Comparison of ENCODE assay signal across 8 cellular contexts in genomic region chr12:54324617-54325441, GRCh38. TPM values are rescaled to one million over a fixed set of nuclear protein-coding genes. Genes with fewer than 3 reads are reported as not detected.
DNase-seq lines count a peak whose midpoint lies in the region; ATAC-seq and TF ChIP-seq lines count a peak whose summit lies in the region.

COPZ1 (plus strand) TSS chr12:54325131; CDS start chr12:54325164, 33 bp downstream.

- peaks cover 17% of the 10 kb centered on the region for H3K36me3 Mint-ChIP-seq in CD8-positive, alpha-beta T cell
- peaks cover 2% of the 10 kb centered on the region for H3K36me3 Mint-ChIP-seq in activated CD4-positive, alpha-beta memory T cell treated with anti-CD3 and anti-CD28 coated beads for 36 hours

- DNase-seq in CD8-positive, alpha-beta T cell: peak; percentile 87 to 97 (median 90)
- DNase-seq in HK-2 (ENCODE audit: unreplicated experiment) (peak; percentile 96), NCI-H82 treated with DMSO at 0.1 percent for 48 hours (lab: John Stamatoyannopoulos, UW; ENCODE audit: unreplicated experiment) (peak; percentile 99), right lobe of liver (peak; percentile 91 to 96 (median 94))
- peak; percentile 97 for DNase-seq in activated CD4-positive, alpha-beta memory T cell treated with anti-CD3 and anti-CD28 coated beads for 36 hours
- DNase-seq in stimulated activated CD4-positive, alpha-beta T cell treated with anti-CD3 and anti-CD28 coated beads, Interleukin-4, amount 100 ng/mL, for 4 hours: peak; percentile 80 to 95

- TF ChIP-seq POLR2A in right lobe of liver (IDR thresholded peaks at IDR 0.05): peak; percentile 63

- peak; percentile 95 for ATAC-seq in CD8-positive, alpha-beta T cell
- ATAC-seq in GM19452 (IDR thresholded peaks at IDR 0.05; ENCODE audit: unreplicated experiment): peak; percentile 99
- peak; percentile 95 to 99 (median 97) for ATAC-seq in right lobe of liver

- no peaks in the 10 kb centered on the region for H3K27me3 Mint-ChIP-seq in CD8-positive, alpha-beta T cell (ENCODE audit: low read depth)
- H3K27me3 Mint-ChIP-seq in activated CD4-positive, alpha-beta memory T cell treated with anti-CD3 and anti-CD28 coated beads for 36 hours: no peaks in the 10 kb centered on the region

- H3K9me3 Mint-ChIP-seq in CD8-positive, alpha-beta T cell: no peaks in the 10 kb centered on the region
- H3K9me3 Mint-ChIP-seq in activated CD4-positive, alpha-beta memory T cell treated with anti-CD3 and anti-CD28 coated beads for 36 hours: no peaks in the 10 kb centered on the region

- H3K36me3 ChIP-seq in CD8-positive, alpha-beta T cell (ENCODE audit: insufficient read depth, low read length): no peaks in the 10 kb centered on the region
- H3K36me3 ChIP-seq in duodenal mucosa (ENCODE audit: control insufficient read depth in 1 of 2, insufficient read depth in 2 of 2, low read length in 2 of 2): peaks cover 0 to 4% of the 10 kb centered on the region in 2 donors
- no peaks in the 10 kb centered on the region for H3K36me3 ChIP-seq in right lobe of liver

- H3K27ac ChIP-seq in CD8-positive, alpha-beta T cell (ENCODE audit: low read depth, low read length): peak within 1 kb of the TSS; percentile 79
- H3K27ac ChIP-seq in duodenal mucosa (ENCODE audit: low read depth, low read length): peak within 1 kb of the TSS; percentile 65
- H3K27ac ChIP-seq in right lobe of liver: peak within 1 kb of the TSS; percentile 73 to 81 (median 76)

- POLR2A ChIA-PET in CD8-positive, alpha-beta T cell (lab: Charles Lee): interaction anchor here (0.7 to 2.8 kb wide), 15 partner anchors 8 to 173 kb away, joined by 3 to 28 read pairs (median 3); partner anchors contain the start of genes CBX5, HNRNPA1 and NCKAP1L
- POLR2A ChIA-PET in activated CD4-positive, alpha-beta memory T cell treated with anti-CD3 and anti-CD28 coated beads for 36 hours (lab: Charles Lee): interaction anchor here (0.7 to 1.3 kb wide), 8 partner anchors 10 to 73 kb away, joined by 3 to 11 read pairs (median 4); no protein-coding TSS in a partner anchor

- H3K4me1 Mint-ChIP-seq in CD8-positive, alpha-beta T cell (ENCODE audit: low read depth): peaks cover 36% of the 10 kb centered on the region
- H3K4me1 Mint-ChIP-seq in activated CD4-positive, alpha-beta memory T cell treated with anti-CD3 and anti-CD28 coated beads for 36 hours (ENCODE audit: low read depth): peaks cover 33% of the 10 kb centered on the region

- peak; percentile 82 for TF ChIP-seq CTCF in CD8-positive, alpha-beta T cell (IDR thresholded peaks at IDR 0.05)
- peak; percentile 68 to 82 (median 78) for TF ChIP-seq CTCF in right lobe of liver (IDR thresholded peaks at IDR 0.05)

- no peaks in the 10 kb centered on the region for H3K9me3 ChIP-seq in CD8-positive, alpha-beta T cell (ENCODE audit: low read length)
- H3K9me3 ChIP-seq in duodenal mucosa (ENCODE audit: control insufficient read depth in 1 of 2, low read length in 2 of 2): no peaks in the 10 kb centered on the region
- no peaks in the 10 kb centered on the region for H3K9me3 ChIP-seq in right lobe of liver

- H3K27ac Mint-ChIP-seq in CD8-positive, alpha-beta T cell: peak within 1 kb of the TSS; percentile 98
- H3K27ac Mint-ChIP-seq in activated CD4-positive, alpha-beta memory T cell treated with anti-CD3 and anti-CD28 coated beads for 36 hours: peak within 1 kb of the TSS; percentile 84

- peak within 1 kb of the TSS; percentile 81 for H3K4me3 ChIP-seq in CD8-positive, alpha-beta T cell (ENCODE audit: low read depth, low read length)
- H3K4me3 ChIP-seq in duodenal mucosa (ENCODE audit: low read depth in 1 of 2, low read length in 2 of 2): peak within 1 kb of the TSS; percentile 83 to 100
- H3K4me3 ChIP-seq in right lobe of liver: peak within 1 kb of the TSS; percentile 47 to 93 (median 69)

- WGBS in right lobe of liver (ENCODE audit: insufficient coverage, low coverage, low lambda C conversion rate, missing lambda C conversion rate): under 1% methylated on average over 31 of the region's 34 CpGs

- CTCF ChIA-PET in CD8-positive, alpha-beta T cell (lab: Charles Lee): interaction anchor here (0.6 to 4.0 kb wide), 20 partner anchors 10 to 172 kb away, joined by 3 to 42 read pairs (median 4); partner anchors contain the start of gene NCKAP1L
- CTCF ChIA-PET in activated CD4-positive, alpha-beta memory T cell treated with anti-CD3 and anti-CD28 coated beads for 36 hours (lab: Charles Lee): interaction anchor here (0.7 to 5.6 kb wide), 40 partner anchors 11 to 169 kb away, joined by 3 to 84 read pairs (median 5); partner anchors contain the start of genes CBX5, HNRNPA1 and NFE2

- H3K27me3 ChIP-seq in CD8-positive, alpha-beta T cell (ENCODE audit: insufficient read depth, low read length): no peaks in the 10 kb centered on the region
- no peaks in the 10 kb centered on the region for H3K27me3 ChIP-seq in duodenal mucosa (ENCODE audit: control insufficient read depth in 1 of 2, insufficient read depth in 2 of 2, low read length in 2 of 2)
- H3K27me3 ChIP-seq in right lobe of liver: no peaks in the 10 kb centered on the region

- intact Hi-C loops in CD8-positive, alpha-beta T cell (cut with DNase I, micrococcal nuclease): loop anchor here (1.0 to 2.0 kb wide), 6 partner anchors 34 to 105 kb away; partner anchors contain the start of genes CBX5 (in 2 of the 2) and HNRNPA1 (in 2 of the 2)
- intact Hi-C loops in activated CD4-positive, alpha-beta memory T cell treated with anti-CD3 and anti-CD28 coated beads for 36 hours (cut with micrococcal nuclease): loop anchor here (1.0 to 2.0 kb wide), 5 partner anchors 31 to 105 kb away; partner anchors contain the start of genes CBX5 and HNRNPA1
- intact Hi-C loops in right lobe of liver (cut with DNase I): no loop called here

- peak within 1 kb of the TSS; percentile 97 for H3K4me3 Mint-ChIP-seq in CD8-positive, alpha-beta T cell
- H3K4me3 Mint-ChIP-seq in activated CD4-positive, alpha-beta memory T cell treated with anti-CD3 and anti-CD28 coated beads for 36 hours: peak within 1 kb of the TSS; percentile 95

- H3K4me1 ChIP-seq in CD8-positive, alpha-beta T cell (ENCODE audit: insufficient read depth, low read length): peaks cover 19% of the 10 kb centered on the region
- H3K4me1 ChIP-seq in duodenal mucosa (ENCODE audit: control insufficient read depth in 1 of 2, insufficient read depth in 2 of 2, low read length in 2 of 2): peaks cover 15 to 18% of the 10 kb centered on the region in 2 donors
- H3K4me1 ChIP-seq in right lobe of liver: peaks cover 0 to 29% (median 12%) of the 10 kb centered on the region in 4 donors

- H3K9ac ChIP-seq in duodenal mucosa (ENCODE audit: low read depth in 1 of 2, low read length in 2 of 2): peak within 1 kb of the TSS; percentile 92 to 99

RNA-seq across cellular contexts. Expression of gene COPZ1, which starts in this region (rescaled TPM):
- 10 to 100 TPM; 24.1 to 25.2 TPM for total RNA-seq in CD8-positive, alpha-beta T cell
- total RNA-seq in activated CD4-positive, alpha-beta memory T cell treated with anti-CD3 and anti-CD28 coated beads for 36 hours: 100 to 1,000 TPM in 1 of 2 experiments, 10 to 100 TPM in 1; 99.0 to 110 TPM
- total RNA-seq in right lobe of liver: 10 to 100 TPM; 67.3 to 89.2 (median 74.9) TPM

Comparison
In these comparisons a context has a peak if more than half of its experiments do, and no peak if none do; other contexts are left out.
1. Peak in every context shown above with its lines: DNase-seq, ATAC-seq, H3K4me3 ChIP-seq and H3K27ac ChIP-seq.
2. intact Hi-C loops: an anchor here in CD8-positive, alpha-beta T cell (1.0 to 2.0 kb wide) and activated CD4-positive, alpha-beta memory T cell treated with anti-CD3 and anti-CD28 coated beads for 36 hours (1.0 to 2.0 kb wide); none called in right lobe of liver.